Comparison of ENCODE assay signal across 1 cellular context in the genomic region with DNA sequence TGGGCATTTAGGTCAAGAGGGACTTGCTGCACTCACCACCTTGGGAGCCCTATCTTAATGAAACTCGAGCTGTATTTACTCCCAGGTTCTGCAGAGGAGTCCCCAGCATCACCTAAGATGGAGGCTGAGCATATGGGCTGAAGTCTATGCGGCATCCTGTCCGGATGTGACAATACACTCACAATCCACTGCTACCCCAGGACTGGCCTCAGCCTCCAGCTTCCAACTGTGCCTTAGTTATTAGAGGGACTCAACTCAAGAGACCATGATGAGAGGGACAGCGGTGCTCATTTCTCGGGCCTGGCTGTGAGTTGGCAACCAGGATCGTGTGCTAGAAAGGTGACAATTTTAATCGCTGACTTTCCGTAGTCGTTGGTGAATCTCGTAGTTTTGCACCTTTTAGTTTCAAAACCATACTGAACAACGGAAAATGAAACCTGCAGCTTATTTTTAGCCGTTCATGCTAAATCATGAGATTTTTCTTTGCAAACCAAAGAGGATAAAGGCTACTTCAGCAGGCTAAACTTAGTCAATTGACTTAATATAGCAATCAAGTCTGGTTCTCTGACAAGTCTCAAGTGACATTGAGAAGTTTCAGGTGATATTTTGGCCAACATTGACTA.
TF ChIP-seq lines count a peak whose summit lies in the region.

No MANE protein-coding gene starts in this region.

TF ChIP-seq in HepG2, 621 proteins besides CTCF, POLR2A, EP300 and RAD21 (continued from another document):
- TF ChIP-seq, protein P1, sequence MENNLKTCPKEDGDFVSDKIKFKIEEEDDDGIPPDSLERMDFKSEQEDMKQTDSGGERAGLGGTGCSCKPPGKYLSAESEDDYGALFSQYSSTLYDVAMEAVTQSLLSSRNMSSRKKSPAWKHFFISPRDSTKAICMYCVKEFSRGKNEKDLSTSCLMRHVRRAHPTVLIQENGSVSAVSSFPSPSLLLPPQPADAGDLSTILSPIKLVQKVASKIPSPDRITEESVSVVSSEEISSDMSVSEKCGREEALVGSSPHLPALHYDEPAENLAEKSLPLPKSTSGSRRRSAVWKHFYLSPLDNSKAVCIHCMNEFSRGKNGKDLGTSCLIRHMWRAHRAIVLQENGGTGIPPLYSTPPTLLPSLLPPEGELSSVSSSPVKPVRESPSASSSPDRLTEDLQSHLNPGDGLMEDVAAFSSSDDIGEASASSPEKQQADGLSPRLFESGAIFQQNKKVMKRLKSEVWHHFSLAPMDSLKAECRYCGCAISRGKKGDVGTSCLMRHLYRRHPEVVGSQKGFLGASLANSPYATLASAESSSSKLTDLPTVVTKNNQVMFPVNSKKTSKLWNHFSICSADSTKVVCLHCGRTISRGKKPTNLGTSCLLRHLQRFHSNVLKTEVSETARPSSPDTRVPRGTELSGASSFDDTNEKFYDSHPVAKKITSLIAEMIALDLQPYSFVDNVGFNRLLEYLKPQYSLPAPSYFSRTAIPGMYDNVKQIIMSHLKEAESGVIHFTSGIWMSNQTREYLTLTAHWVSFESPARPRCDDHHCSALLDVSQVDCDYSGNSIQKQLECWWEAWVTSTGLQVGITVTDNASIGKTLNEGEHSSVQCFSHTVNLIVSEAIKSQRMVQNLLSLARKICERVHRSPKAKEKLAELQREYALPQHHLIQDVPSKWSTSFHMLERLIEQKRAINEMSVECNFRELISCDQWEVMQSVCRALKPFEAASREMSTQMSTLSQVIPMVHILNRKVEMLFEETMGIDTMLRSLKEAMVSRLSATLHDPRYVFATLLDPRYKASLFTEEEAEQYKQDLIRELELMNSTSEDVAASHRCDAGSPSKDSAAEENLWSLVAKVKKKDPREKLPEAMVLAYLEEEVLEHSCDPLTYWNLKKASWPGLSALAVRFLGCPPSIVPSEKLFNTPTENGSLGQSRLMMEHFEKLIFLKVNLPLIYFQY (CRISPR knock-in tag; IDR thresholded peaks at IDR 0.05; ENCODE audit: borderline replicate concordance) = no peak
- TF ChIP-seq HNRNPL (IDR thresholded peaks at IDR 0.05; ENCODE audit: low read depth, low read length) (no peak), TEF (CRISPR knock-in tag; IDR thresholded peaks at IDR 0.05) (no peak), TBX3 (IDR thresholded peaks at IDR 0.05; ENCODE audit: borderline replicate concordance) (no peak), PHB2 (IDR thresholded peaks at IDR 0.05; ENCODE audit: partially characterized antibody) (no peak), ZNF7 (CRISPR knock-in tag; IDR thresholded peaks at IDR 0.05) (no peak), HHEX (CRISPR knock-in tag; IDR thresholded peaks at IDR 0.05) (no peak), ZNF256 (CRISPR knock-in tag; conservative IDR thresholded peaks at IDR 0.05) (no peak), ZNF772 (CRISPR knock-in tag; IDR thresholded peaks at IDR 0.05) (no peak), ZNF335 (CRISPR knock-in tag; IDR thresholded peaks at IDR 0.05) (no peak), ZNF839 (CRISPR knock-in tag; IDR thresholded peaks at IDR 0.05; ENCODE audit: borderline replicate concordance) (no peak), ZNF570 (CRISPR knock-in tag; IDR thresholded peaks at IDR 0.05; ENCODE audit: borderline replicate concordance) (no peak), TFE3 (CRISPR knock-in tag; IDR thresholded peaks at IDR 0.05) (no peak), ZNF724P (CRISPR knock-in tag; IDR thresholded peaks at IDR 0.05; ENCODE audit: borderline replicate concordance) (no peak), SNRNP70 (IDR thresholded peaks at IDR 0.05; ENCODE audit: low read depth, low read length) (no peak)
- TF ChIP-seq, protein P2, sequence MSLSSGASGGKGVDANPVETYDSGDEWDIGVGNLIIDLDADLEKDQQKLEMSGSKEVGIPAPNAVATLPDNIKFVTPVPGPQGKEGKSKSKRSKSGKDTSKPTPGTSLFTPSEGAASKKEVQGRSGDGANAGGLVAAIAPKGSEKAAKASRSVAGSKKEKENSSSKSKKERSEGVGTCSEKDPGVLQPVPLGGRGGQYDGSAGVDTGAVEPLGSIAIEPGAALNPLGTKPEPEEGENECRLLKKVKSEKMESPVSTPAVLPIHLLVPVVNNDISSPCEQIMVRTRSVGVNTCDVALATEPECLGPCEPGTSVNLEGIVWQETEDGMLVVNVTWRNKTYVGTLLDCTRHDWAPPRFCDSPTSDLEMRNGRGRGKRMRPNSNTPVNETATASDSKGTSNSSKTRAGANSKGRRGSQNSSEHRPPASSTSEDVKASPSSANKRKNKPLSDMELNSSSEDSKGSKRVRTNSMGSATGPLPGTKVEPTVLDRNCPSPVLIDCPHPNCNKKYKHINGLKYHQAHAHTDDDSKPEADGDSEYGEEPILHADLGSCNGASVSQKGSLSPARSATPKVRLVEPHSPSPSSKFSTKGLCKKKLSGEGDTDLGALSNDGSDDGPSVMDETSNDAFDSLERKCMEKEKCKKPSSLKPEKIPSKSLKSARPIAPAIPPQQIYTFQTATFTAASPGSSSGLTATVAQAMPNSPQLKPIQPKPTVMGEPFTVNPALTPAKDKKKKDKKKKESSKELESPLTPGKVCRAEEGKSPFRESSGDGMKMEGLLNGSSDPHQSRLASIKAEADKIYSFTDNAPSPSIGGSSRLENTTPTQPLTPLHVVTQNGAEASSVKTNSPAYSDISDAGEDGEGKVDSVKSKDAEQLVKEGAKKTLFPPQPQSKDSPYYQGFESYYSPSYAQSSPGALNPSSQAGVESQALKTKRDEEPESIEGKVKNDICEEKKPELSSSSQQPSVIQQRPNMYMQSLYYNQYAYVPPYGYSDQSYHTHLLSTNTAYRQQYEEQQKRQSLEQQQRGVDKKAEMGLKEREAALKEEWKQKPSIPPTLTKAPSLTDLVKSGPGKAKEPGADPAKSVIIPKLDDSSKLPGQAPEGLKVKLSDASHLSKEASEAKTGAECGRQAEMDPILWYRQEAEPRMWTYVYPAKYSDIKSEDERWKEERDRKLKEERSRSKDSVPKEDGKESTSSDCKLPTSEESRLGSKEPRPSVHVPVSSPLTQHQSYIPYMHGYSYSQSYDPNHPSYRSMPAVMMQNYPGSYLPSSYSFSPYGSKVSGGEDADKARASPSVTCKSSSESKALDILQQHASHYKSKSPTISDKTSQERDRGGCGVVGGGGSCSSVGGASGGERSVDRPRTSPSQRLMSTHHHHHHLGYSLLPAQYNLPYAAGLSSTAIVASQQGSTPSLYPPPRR (CRISPR knock-in tag; IDR thresholded peaks at IDR 0.05; ENCODE audit: borderline replicate concordance) = no peak
- TF ChIP-seq, protein P3, sequence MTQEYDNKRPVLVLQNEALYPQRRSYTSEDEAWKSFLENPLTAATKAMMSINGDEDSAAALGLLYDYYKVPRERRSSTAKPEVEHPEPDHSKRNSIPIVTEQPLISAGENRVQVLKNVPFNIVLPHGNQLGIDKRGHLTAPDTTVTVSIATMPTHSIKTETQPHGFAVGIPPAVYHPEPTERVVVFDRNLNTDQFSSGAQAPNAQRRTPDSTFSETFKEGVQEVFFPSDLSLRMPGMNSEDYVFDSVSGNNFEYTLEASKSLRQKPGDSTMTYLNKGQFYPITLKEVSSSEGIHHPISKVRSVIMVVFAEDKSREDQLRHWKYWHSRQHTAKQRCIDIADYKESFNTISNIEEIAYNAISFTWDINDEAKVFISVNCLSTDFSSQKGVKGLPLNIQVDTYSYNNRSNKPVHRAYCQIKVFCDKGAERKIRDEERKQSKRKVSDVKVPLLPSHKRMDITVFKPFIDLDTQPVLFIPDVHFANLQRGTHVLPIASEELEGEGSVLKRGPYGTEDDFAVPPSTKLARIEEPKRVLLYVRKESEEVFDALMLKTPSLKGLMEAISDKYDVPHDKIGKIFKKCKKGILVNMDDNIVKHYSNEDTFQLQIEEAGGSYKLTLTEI (CRISPR knock-in tag; conservative IDR thresholded peaks at IDR 0.05) = no peak
